In genomic region chr12:15819644-15820437, GRCh38 we compare ENCODE assay signal across 1 cellular context.
TF ChIP-seq lines count a peak whose summit lies in the region.

No MANE protein-coding gene starts in this region.

TF ChIP-seq in HepG2, 621 proteins besides CTCF, POLR2A, EP300 and RAD21 (continued from another document and continues in another):
- TF ChIP-seq, protein P1, sequence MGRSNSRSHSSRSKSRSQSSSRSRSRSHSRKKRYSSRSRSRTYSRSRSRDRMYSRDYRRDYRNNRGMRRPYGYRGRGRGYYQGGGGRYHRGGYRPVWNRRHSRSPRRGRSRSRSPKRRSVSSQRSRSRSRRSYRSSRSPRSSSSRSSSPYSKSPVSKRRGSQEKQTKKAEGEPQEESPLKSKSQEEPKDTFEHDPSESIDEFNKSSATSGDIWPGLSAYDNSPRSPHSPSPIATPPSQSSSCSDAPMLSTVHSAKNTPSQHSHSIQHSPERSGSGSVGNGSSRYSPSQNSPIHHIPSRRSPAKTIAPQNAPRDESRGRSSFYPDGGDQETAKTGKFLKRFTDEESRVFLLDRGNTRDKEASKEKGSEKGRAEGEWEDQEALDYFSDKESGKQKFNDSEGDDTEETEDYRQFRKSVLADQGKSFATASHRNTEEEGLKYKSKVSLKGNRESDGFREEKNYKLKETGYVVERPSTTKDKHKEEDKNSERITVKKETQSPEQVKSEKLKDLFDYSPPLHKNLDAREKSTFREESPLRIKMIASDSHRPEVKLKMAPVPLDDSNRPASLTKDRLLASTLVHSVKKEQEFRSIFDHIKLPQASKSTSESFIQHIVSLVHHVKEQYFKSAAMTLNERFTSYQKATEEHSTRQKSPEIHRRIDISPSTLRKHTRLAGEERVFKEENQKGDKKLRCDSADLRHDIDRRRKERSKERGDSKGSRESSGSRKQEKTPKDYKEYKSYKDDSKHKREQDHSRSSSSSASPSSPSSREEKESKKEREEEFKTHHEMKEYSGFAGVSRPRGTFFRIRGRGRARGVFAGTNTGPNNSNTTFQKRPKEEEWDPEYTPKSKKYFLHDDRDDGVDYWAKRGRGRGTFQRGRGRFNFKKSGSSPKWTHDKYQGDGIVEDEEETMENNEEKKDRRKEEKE (IDR thresholded peaks at IDR 0.05): no peak
- TF ChIP-seq SOX13 (IDR thresholded peaks at IDR 0.05): peak; percentile 51; the same call in 1 of the 2 replicates
- peak in 1 of 2 experiments; percentile 91; a peak in 2 of 4 replicates for TF ChIP-seq SOX13 (CRISPR knock-in tag; conservative IDR thresholded peaks at IDR 0.05 in 1 of 2, IDR thresholded peaks at IDR 0.05 in 1 of 2)
- TF ChIP-seq, protein P2, sequence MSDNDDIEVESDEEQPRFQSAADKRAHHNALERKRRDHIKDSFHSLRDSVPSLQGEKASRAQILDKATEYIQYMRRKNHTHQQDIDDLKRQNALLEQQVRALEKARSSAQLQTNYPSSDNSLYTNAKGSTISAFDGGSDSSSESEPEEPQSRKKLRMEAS (IDR thresholded peaks at IDR 0.05): peak; percentile 27; the same call in 1 of the 2 replicates
- TF ChIP-seq LCORL (IDR thresholded peaks at IDR 0.05): peak; percentile 49; the same call in 1 of the 2 replicates
- TF ChIP-seq LCORL (CRISPR knock-in tag; IDR thresholded peaks at IDR 0.05): no peak
- TF ChIP-seq SIX1 (CRISPR knock-in tag; IDR thresholded peaks at IDR 0.05; ENCODE audit: borderline replicate concordance): 0 out of 2 replicates have a peak, but pooled peaks have one; percentile 15
- TF ChIP-seq ATF7 (IDR thresholded peaks at IDR 0.05): no peak
- no peak for TF ChIP-seq ATF7 (CRISPR knock-in tag; IDR thresholded peaks at IDR 0.05)
- TF ChIP-seq RAD51 (IDR thresholded peaks at IDR 0.05; ENCODE audit: borderline replicate concordance): no peak
- TF ChIP-seq, protein P3, sequence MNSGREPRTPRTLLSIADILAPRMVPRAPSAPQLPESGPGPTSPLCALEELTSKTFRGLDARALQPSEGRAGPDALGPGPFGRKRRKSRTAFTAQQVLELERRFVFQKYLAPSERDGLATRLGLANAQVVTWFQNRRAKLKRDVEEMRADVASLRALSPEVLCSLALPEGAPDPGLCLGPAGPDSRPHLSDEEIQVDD (CRISPR knock-in tag; IDR thresholded peaks at IDR 0.05; ENCODE audit: borderline replicate concordance): no peak
- TF ChIP-seq ATF7-NPFF (CRISPR knock-in tag; IDR thresholded peaks at IDR 0.05; ENCODE audit: low read depth): no peak
- TF ChIP-seq, protein P4, sequence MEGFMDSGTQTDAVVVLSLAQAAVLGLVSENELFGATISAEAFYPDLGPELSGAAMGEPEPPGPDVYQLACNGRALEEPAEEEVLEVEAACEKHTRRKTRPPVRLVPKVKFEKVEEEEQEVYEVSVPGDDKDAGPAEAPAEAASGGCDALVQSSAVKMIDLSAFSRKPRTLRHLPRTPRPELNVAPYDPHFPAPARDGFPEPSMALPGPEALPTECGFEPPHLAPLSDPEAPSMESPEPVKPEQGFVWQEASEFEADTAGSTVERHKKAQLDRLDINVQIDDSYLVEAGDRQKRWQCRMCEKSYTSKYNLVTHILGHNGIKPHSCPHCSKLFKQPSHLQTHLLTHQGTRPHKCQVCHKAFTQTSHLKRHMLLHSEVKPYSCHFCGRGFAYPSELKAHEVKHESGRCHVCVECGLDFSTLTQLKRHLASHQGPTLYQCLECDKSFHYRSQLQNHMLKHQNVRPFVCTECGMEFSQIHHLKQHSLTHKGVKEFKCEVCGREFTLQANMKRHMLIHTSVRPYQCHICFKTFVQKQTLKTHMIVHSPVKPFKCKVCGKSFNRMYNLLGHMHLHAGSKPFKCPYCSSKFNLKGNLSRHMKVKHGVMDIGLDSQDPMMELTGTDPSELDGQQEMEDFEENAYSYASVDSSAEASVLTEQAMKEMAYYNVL (CRISPR knock-in tag; IDR thresholded peaks at IDR 0.05; ENCODE audit: borderline replicate concordance): peak; percentile 93; the same call in 1 of the 2 replicates
- TF ChIP-seq IRF1 (CRISPR knock-in tag; IDR thresholded peaks at IDR 0.05; ENCODE audit: low read depth): no peak
- TF ChIP-seq FOXP1 (IDR thresholded peaks at IDR 0.05): no peak
- TF ChIP-seq FOXP1 (CRISPR knock-in tag; IDR thresholded peaks at IDR 0.05): peak; percentile 86
- TF ChIP-seq ZNF772 (CRISPR knock-in tag; IDR thresholded peaks at IDR 0.05): no peak
- TF ChIP-seq ZNF576 (CRISPR knock-in tag; IDR thresholded peaks at IDR 0.05): no peak
- TF ChIP-seq NFIC (IDR thresholded peaks at IDR 0.05; ENCODE audit: low read length): peak; percentile 90
- no peak for TF ChIP-seq ZNF605 (CRISPR knock-in tag; IDR thresholded peaks at IDR 0.05)
- TF ChIP-seq TARDBP (CRISPR knock-in tag; IDR thresholded peaks at IDR 0.05): peak; percentile 31; the same call in 1 of the 2 replicates
- TF ChIP-seq TCF7L2 (IDR thresholded peaks at IDR 0.05; ENCODE audit: low read depth, low read length): peak; percentile 74; the same call in 1 of the 2 replicates
- 0 out of 2 replicates have a peak, but pooled peaks have one; percentile 20 for TF ChIP-seq FOXO1 (CRISPR knock-in tag; IDR thresholded peaks at IDR 0.05)
- no peak for TF ChIP-seq FOXM1 (CRISPR knock-in tag; IDR thresholded peaks at IDR 0.05)
- TF ChIP-seq SP5 (CRISPR knock-in tag; IDR thresholded peaks at IDR 0.05; ENCODE audit: borderline replicate concordance, low read depth): peak; percentile 82
- peak; percentile 14; the same call in 1 of the 2 replicates for TF ChIP-seq POGZ (CRISPR knock-in tag; IDR thresholded peaks at IDR 0.05)
- TF ChIP-seq, protein P5, sequence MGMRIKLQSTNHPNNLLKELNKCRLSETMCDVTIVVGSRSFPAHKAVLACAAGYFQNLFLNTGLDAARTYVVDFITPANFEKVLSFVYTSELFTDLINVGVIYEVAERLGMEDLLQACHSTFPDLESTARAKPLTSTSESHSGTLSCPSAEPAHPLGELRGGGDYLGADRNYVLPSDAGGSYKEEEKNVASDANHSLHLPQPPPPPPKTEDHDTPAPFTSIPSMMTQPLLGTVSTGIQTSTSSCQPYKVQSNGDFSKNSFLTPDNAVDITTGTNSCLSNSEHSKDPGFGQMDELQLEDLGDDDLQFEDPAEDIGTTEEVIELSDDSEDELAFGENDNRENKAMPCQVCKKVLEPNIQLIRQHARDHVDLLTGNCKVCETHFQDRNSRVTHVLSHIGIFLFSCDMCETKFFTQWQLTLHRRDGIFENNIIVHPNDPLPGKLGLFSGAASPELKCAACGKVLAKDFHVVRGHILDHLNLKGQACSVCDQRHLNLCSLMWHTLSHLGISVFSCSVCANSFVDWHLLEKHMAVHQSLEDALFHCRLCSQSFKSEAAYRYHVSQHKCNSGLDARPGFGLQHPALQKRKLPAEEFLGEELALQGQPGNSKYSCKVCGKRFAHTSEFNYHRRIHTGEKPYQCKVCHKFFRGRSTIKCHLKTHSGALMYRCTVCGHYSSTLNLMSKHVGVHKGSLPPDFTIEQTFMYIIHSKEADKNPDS (CRISPR knock-in tag; IDR thresholded peaks at IDR 0.05): peak; percentile 99
- no peak for TF ChIP-seq ZNF232 (CRISPR knock-in tag; IDR thresholded peaks at IDR 0.05; ENCODE audit: borderline replicate concordance)
- no peak for TF ChIP-seq ZNF343 (CRISPR knock-in tag; IDR thresholded peaks at IDR 0.05)
- TF ChIP-seq, protein P6, sequence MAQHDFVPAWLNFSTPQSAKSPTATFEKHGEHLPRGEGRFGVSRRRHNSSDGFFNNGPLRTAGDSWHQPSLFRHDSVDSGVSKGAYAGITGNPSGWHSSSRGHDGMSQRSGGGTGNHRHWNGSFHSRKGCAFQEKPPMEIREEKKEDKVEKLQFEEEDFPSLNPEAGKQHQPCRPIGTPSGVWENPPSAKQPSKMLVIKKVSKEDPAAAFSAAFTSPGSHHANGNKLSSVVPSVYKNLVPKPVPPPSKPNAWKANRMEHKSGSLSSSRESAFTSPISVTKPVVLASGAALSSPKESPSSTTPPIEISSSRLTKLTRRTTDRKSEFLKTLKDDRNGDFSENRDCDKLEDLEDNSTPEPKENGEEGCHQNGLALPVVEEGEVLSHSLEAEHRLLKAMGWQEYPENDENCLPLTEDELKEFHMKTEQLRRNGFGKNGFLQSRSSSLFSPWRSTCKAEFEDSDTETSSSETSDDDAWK (CRISPR knock-in tag; IDR thresholded peaks at IDR 0.05): no peak
- TF ChIP-seq ISL2 (CRISPR knock-in tag; IDR thresholded peaks at IDR 0.05): peak; percentile 88
- no peak for TF ChIP-seq ZNF768 (CRISPR knock-in tag; IDR thresholded peaks at IDR 0.05)
- no peak for TF ChIP-seq MED8 (CRISPR knock-in tag; IDR thresholded peaks at IDR 0.05; ENCODE audit: insufficient replicate concordance)
- no peak for TF ChIP-seq ZNF234 (CRISPR knock-in tag; conservative IDR thresholded peaks at IDR 0.05)
- TF ChIP-seq MBNL3 (CRISPR knock-in tag; conservative IDR thresholded peaks at IDR 0.05): no peak
- TF ChIP-seq ZMYM2 (CRISPR knock-in tag; IDR thresholded peaks at IDR 0.05): 0 out of 2 replicates have a peak, but pooled peaks have one; percentile 23
- no peak for TF ChIP-seq ZBTB7A (CRISPR knock-in tag; IDR thresholded peaks at IDR 0.05)
- no peak for TF ChIP-seq NFE2 (CRISPR knock-in tag; IDR thresholded peaks at IDR 0.05)
- TF ChIP-seq, protein P7, sequence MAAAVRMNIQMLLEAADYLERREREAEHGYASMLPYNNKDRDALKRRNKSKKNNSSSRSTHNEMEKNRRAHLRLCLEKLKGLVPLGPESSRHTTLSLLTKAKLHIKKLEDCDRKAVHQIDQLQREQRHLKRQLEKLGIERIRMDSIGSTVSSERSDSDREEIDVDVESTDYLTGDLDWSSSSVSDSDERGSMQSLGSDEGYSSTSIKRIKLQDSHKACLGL (CRISPR knock-in tag; IDR thresholded peaks at IDR 0.05): no peak
- TF ChIP-seq NKX3-1 (CRISPR knock-in tag; IDR thresholded peaks at IDR 0.05): no peak
- no peak for TF ChIP-seq SP140L (CRISPR knock-in tag; IDR thresholded peaks at IDR 0.05; ENCODE audit: borderline replicate concordance)
- TF ChIP-seq ZFP62 (CRISPR knock-in tag; IDR thresholded peaks at IDR 0.05): no peak
- peak; percentile 84 for TF ChIP-seq HDAC2 (CRISPR knock-in tag; IDR thresholded peaks at IDR 0.05)
- no peak for TF ChIP-seq HNRNPH1 (optimal IDR thresholded peaks at IDR 0.05; ENCODE audit: low read depth, low read length)
- TF ChIP-seq RXRB (CRISPR knock-in tag; IDR thresholded peaks at IDR 0.05; ENCODE audit: borderline replicate concordance): peak; percentile 65; the same call in 1 of the 2 replicates
- no peak for TF ChIP-seq ZNF569 (CRISPR knock-in tag; IDR thresholded peaks at IDR 0.05; ENCODE audit: borderline replicate concordance)
- no peak for TF ChIP-seq ZNF549 (CRISPR knock-in tag; IDR thresholded peaks at IDR 0.05)
- TF ChIP-seq HNRNPLL (IDR thresholded peaks at IDR 0.05; ENCODE audit: low read depth, low read length, poor library complexity, severe bottlenecking): no peak
- TF ChIP-seq ZNF570 (CRISPR knock-in tag; IDR thresholded peaks at IDR 0.05; ENCODE audit: borderline replicate concordance): no peak
- no peak for TF ChIP-seq PAWR (CRISPR knock-in tag; IDR thresholded peaks at IDR 0.05; ENCODE audit: borderline replicate concordance)
- no peak for TF ChIP-seq KAT2B (IDR thresholded peaks at IDR 0.05; ENCODE audit: borderline replicate concordance, low read depth, low read length)
- TF ChIP-seq, protein P8, sequence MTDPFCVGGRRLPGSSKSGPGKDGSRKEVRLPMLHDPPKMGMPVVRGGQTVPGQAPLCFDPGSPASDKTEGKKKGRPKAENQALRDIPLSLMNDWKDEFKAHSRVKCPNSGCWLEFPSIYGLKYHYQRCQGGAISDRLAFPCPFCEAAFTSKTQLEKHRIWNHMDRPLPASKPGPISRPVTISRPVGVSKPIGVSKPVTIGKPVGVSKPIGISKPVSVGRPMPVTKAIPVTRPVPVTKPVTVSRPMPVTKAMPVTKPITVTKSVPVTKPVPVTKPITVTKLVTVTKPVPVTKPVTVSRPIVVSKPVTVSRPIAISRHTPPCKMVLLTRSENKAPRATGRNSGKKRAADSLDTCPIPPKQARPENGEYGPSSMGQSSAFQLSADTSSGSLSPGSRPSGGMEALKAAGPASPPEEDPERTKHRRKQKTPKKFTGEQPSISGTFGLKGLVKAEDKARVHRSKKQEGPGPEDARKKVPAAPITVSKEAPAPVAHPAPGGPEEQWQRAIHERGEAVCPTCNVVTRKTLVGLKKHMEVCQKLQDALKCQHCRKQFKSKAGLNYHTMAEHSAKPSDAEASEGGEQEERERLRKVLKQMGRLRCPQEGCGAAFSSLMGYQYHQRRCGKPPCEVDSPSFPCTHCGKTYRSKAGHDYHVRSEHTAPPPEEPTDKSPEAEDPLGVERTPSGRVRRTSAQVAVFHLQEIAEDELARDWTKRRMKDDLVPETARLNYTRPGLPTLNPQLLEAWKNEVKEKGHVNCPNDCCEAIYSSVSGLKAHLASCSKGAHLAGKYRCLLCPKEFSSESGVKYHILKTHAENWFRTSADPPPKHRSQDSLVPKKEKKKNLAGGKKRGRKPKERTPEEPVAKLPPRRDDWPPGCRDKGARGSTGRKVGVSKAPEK (CRISPR knock-in tag; IDR thresholded peaks at IDR 0.05; ENCODE audit: borderline replicate concordance): no peak
- TF ChIP-seq SYNCRIP (IDR thresholded peaks at IDR 0.05; ENCODE audit: insufficient read depth, low read depth, low read length): no peak
- TF ChIP-seq PHF8 (CRISPR knock-in tag; IDR thresholded peaks at IDR 0.05): no peak
- TF ChIP-seq NCOA1 (CRISPR knock-in tag; IDR thresholded peaks at IDR 0.05): no peak
- TF ChIP-seq MATR3 (CRISPR knock-in tag; IDR thresholded peaks at IDR 0.05): no peak
- no peak for TF ChIP-seq HNRNPUL1 (IDR thresholded peaks at IDR 0.05; ENCODE audit: low read depth, low read length)
- TF ChIP-seq CC2D1A (CRISPR knock-in tag; IDR thresholded peaks at IDR 0.05): no peak
- peak; percentile 32; the same call in 1 of the 2 replicates for TF ChIP-seq ETV5 (CRISPR knock-in tag; IDR thresholded peaks at IDR 0.05; ENCODE audit: borderline replicate concordance)
- peak; percentile 76; the same call in 1 of the 2 replicates for TF ChIP-seq HOMEZ (CRISPR knock-in tag; IDR thresholded peaks at IDR 0.05; ENCODE audit: low read depth)
- no peak for TF ChIP-seq MYNN (CRISPR knock-in tag; IDR thresholded peaks at IDR 0.05; ENCODE audit: low read depth)
- peak; percentile 72; the same call in 1 of the 2 replicates for TF ChIP-seq ZNF331 (CRISPR knock-in tag; IDR thresholded peaks at IDR 0.05)
